Comparison of ENCODE assay signal across 1 cellular context in the genomic region with DNA sequence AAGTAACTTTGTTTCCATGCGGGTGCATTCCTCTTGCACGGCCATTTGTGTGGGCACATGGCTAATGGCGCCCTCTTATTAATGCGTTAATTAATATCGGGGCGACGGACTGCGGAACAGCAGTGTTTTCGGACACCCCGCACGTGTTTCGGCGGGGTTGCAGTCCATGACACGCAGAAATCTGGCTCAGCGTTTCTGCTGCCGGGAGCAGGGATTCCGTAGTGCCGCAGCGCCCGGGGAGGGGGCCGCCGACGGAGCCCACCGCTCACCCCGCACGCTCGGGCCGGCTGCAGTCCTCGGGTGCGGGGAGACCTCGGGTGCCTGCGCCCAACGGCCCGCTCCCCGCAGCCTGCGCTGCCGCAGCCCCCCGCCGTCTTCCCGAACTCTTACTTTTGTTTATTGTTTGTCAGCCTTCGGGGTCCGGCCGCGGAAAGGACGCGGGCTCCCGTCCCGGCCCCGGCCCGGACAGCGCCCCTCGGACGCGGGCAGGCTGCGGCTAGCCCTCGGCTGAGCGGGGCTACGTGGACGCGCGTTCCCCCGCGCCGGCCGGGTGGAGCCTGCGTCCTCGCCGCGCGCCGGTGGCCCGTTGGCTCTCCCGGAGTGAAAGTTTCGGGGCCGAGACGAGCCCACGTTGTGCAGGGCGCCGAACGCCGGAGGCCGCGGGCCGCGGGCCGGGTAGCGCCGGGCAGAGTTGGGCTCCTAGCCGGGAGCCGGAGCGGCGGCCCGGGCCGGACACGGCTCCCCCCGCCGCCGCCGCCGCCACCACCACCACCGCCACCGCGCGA.
TF ChIP-seq lines count a peak whose summit lies in the region.

No MANE protein-coding gene starts in this region.

TF ChIP-seq in IMR-90, 13 proteins besides CTCF, POLR2A, EP300 and RAD21 (continued from another document):
- TF ChIP-seq CEBPB (IDR thresholded peaks at IDR 0.05; ENCODE audit: low read depth, low read length) (no peak), RCOR1 (IDR thresholded peaks at IDR 0.05; ENCODE audit: insufficient replicate concordance, low read length) (no peak), CHD1 (IDR thresholded peaks at IDR 0.05; ENCODE audit: low read depth, low read length) (no peak), MAFK (IDR thresholded peaks at IDR 0.05; ENCODE audit: low read depth, low read length) (no peak), MXI1 (IDR thresholded peaks at IDR 0.05; ENCODE audit: borderline replicate concordance, low read depth, low read length) (no peak; the same call in 1 of the 2 replicates)
- TF ChIP-seq, protein P1, sequence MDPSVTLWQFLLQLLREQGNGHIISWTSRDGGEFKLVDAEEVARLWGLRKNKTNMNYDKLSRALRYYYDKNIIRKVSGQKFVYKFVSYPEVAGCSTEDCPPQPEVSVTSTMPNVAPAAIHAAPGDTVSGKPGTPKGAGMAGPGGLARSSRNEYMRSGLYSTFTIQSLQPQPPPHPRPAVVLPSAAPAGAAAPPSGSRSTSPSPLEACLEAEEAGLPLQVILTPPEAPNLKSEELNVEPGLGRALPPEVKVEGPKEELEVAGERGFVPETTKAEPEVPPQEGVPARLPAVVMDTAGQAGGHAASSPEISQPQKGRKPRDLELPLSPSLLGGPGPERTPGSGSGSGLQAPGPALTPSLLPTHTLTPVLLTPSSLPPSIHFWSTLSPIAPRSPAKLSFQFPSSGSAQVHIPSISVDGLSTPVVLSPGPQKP (IDR thresholded peaks at IDR 0.05; ENCODE audit: borderline replicate concordance, low read depth, low read length) = no peak
- TF ChIP-seq, protein P2, sequence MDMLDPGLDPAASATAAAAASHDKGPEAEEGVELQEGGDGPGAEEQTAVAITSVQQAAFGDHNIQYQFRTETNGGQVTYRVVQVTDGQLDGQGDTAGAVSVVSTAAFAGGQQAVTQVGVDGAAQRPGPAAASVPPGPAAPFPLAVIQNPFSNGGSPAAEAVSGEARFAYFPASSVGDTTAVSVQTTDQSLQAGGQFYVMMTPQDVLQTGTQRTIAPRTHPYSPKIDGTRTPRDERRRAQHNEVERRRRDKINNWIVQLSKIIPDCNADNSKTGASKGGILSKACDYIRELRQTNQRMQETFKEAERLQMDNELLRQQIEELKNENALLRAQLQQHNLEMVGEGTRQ (IDR thresholded peaks at IDR 0.05; ENCODE audit: low read depth, low read length) = no peak
TF ChIP-seq in IMR-90: peak in this region for 0.
